Comparison of ENCODE assay signal across 19 cellular contexts in the genomic region with DNA sequence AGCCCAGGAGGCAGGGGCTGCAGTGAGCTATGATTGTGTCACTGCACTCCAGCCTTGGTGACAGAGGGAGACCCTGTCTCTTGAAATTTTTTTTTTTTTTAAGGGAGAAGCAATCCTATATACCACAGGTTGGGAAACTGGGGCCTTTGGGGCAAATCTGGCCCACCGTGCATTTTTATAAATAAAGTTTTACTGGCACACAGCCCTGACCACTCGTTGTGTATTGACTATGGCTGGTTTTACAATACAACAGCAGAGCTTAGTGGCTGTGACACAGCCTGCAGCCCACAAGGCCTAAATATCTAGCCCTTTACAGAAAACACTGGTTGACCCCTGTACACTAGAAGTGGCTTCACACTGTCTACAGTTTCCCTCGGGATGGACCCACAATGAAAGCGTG. TPM values are rescaled to one million over a fixed set of nuclear protein-coding genes. Genes with fewer than 3 reads are reported as not detected.
DNase-seq lines count a peak whose midpoint lies in the region; TF ChIP-seq lines count a peak whose summit lies in the region.
"Had no signal": no experiment of that assay in that cellular context is flagged by ENCODE, and none has a peak within 500 bp of the region (broad histone marks: within the 10 kb centered on the region; RNA-seq: fewer than 3 reads in every experiment).

No MANE protein-coding gene starts in this region.

- H3K79me2 ChIP-seq in H9 (ENCODE audit: insufficient read depth, low read length): no peaks in the 10 kb centered on the region
- H3K79me2 ChIP-seq in osteoblast (ENCODE audit: insufficient read depth, low read length): no peaks in the 10 kb centered on the region
- H3K79me2 ChIP-seq in SK-N-SH (ENCODE audit: insufficient read depth): no peaks in the 10 kb centered on the region

- no peak overlapping the region for H2BK12ac ChIP-seq in H9 (ENCODE audit: insufficient read length, low read depth, low read length)

- no peaks in the 10 kb centered on the region for H3F3A ChIP-seq in SK-N-SH (replicated peaks; ENCODE audit: insufficient read depth)

- no peak overlapping the region for H2BK5ac ChIP-seq in H9 (ENCODE audit: insufficient read length, low read length)

- H2AFZ ChIP-seq in H9 (ENCODE audit: low read length) (no peak overlapping the region), osteoblast (ENCODE audit: low read length) (no peak overlapping the region), SK-N-SH (ENCODE audit: low read depth) (no peak overlapping the region)

- H3K14ac ChIP-seq in H9 (ENCODE audit: insufficient read depth, low read length): no peak overlapping the region

- TF ChIP-seq CTCF in H9 (conservative IDR thresholded peaks at IDR 0.05): no peak
- no peak for TF ChIP-seq CTCF in osteoblast (IDR thresholded peaks at IDR 0.05; ENCODE audit: extremely low read depth, low read depth, low read length)
- no peak for TF ChIP-seq CTCF in Caco-2 (IDR thresholded peaks at IDR 0.05; ENCODE audit: insufficient read depth in 1 of 2, low read depth in 1 of 2, low read length in 1 of 2, severe bottlenecking in 1 of 2, unreplicated experiment in 1 of 2)
- TF ChIP-seq CTCF in SK-N-SH (IDR thresholded peaks at IDR 0.05): no peak

- no peaks in the 10 kb centered on the region for H3K36me3 ChIP-seq in osteoblast (ENCODE audit: insufficient read depth, low read length)
- H3K36me3 ChIP-seq in Caco-2 (ENCODE audit: control insufficient read depth, insufficient read depth, low read length): no peaks in the 10 kb centered on the region
- H3K36me3 ChIP-seq in SK-N-SH (replicated peaks in 1 of 2; ENCODE audit: control insufficient read depth in 1 of 2, insufficient read depth in 2 of 2, low read length in 1 of 2): no peaks in the 10 kb centered on the region

- no CpG with 5 or more reads among the region's 4 CpGs for WGBS in H9 (ENCODE audit: extremely low coverage, insufficient read length, low lambda C conversion rate)
- 93% methylated on average over 4 of the region's 4 CpGs for WGBS in SK-N-SH (ENCODE audit: low lambda C conversion rate)

- H3K36me3 Mint-ChIP-seq in activated CD4-positive, alpha-beta T cell treated with anti-CD3 and anti-CD28 coated beads, Interleukin-2, amount 10 ng/mL, durations not matched to agents 7 days and 5 days (ENCODE audit: low read depth): peaks cover 49% of the 10 kb centered on the region
- H3K36me3 Mint-ChIP-seq in H9 (ENCODE audit: insufficient read depth in 1 of 3, low read depth in 3 of 3): peaks cover 9 to 40% (median 37%) of the 10 kb centered on the region in 3 experiments; a peak in 6 of 7 replicates
- H3K36me3 Mint-ChIP-seq in activated naive CD8-positive, alpha-beta T cell treated with anti-CD3 and anti-CD28 coated beads for 36 hours: peaks cover 36% of the 10 kb centered on the region
- H3K36me3 Mint-ChIP-seq in Caco-2 (ENCODE audit: insufficient read depth, unreplicated experiment): peaks cover 8% of the 10 kb centered on the region

- no peak overlapping the region for H2BK15ac ChIP-seq in H9 (ENCODE audit: low read depth, low read length)

- no peak overlapping the region for H2BK120ac ChIP-seq in H9 (ENCODE audit: low read depth, low read length, poor library complexity, severe bottlenecking)

- no peak overlapping the region for H3K9ac ChIP-seq in H9 (ENCODE audit: extremely low read depth, insufficient read length, low read length)
- no peak overlapping the region for H3K9ac ChIP-seq in SK-N-SH

- no peak overlapping the region for H3K56ac ChIP-seq in H9 (ENCODE audit: insufficient read length, low read depth, low read length)

- no peak for TF ChIP-seq RAD21 in SK-N-SH (IDR thresholded peaks at IDR 0.05; ENCODE audit: low read length)

- H3K27me3 Mint-ChIP-seq in activated CD4-positive, alpha-beta T cell treated with anti-CD3 and anti-CD28 coated beads, Interleukin-2, amount 10 ng/mL, durations not matched to agents 7 days and 5 days: no peaks in the 10 kb centered on the region
- H3K27me3 Mint-ChIP-seq in H9 (ENCODE audit: low read depth) (no peaks in the 10 kb centered on the region), Caco-2 (ENCODE audit: insufficient read depth, unreplicated experiment) (no peaks in the 10 kb centered on the region)
- H3K27me3 Mint-ChIP-seq in activated naive CD8-positive, alpha-beta T cell treated with anti-CD3 and anti-CD28 coated beads for 36 hours: no peaks in the 10 kb centered on the region
- H3K27me3 Mint-ChIP-seq: dendritic cell treated with granulocyte-macrophage colony-stimulating factor and Interleukin-4, amounts not matched to agents 40 ng/mL and 50 ng/mL, for 4 days; IgD-negative memory B cell had no signal

- H4K5ac ChIP-seq in H9 (ENCODE audit: insufficient read length, low read depth, low read length): no peak overlapping the region

- peaks cover 87% of the 10 kb centered on the region for H3K4me1 Mint-ChIP-seq in activated CD4-positive, alpha-beta T cell treated with anti-CD3 and anti-CD28 coated beads, Interleukin-2, amount 10 ng/mL, durations not matched to agents 7 days and 5 days
- H3K4me1 Mint-ChIP-seq in H9: peaks cover 3 to 5% of the 10 kb centered on the region in 2 experiments; a peak in 2 of 4 replicates
- peaks cover 24% of the 10 kb centered on the region for H3K4me1 Mint-ChIP-seq in activated naive CD8-positive, alpha-beta T cell treated with anti-CD3 and anti-CD28 coated beads for 36 hours
- H3K4me1 Mint-ChIP-seq in Caco-2 (ENCODE audit: low read depth, unreplicated experiment): no peaks in the 10 kb centered on the region

- POLR2A ChIA-PET in activated CD4-positive, alpha-beta T cell treated with anti-CD3 and anti-CD28 coated beads, Interleukin-2, amount 10 ng/mL, durations not matched to agents 7 days and 5 days (lab: Charles Lee): interaction anchor here (0.6 kb wide), 1 partner anchor 12 kb away, joined by 5 read pairs; no protein-coding TSS in a partner anchor
- POLR2A ChIA-PET in Caco-2 (lab: Charles Lee): no interaction called here
- POLR2A ChIA-PET in SK-N-SH (lab: Yijun Ruan, JAX): no interaction called here

- H3K4ac ChIP-seq in H9 (ENCODE audit: low read depth, low read length): no peak overlapping the region

- H3K4me2 ChIP-seq in H9 (ENCODE audit: insufficient read depth, insufficient read length, low read length): no peak overlapping the region
- no peak overlapping the region for H3K4me2 ChIP-seq in osteoblast (ENCODE audit: insufficient read depth, low read length)
- H3K4me2 ChIP-seq in SK-N-SH: no peak overlapping the region

- CTCF ChIA-PET in activated CD4-positive, alpha-beta T cell treated with anti-CD3 and anti-CD28 coated beads, Interleukin-2, amount 10 ng/mL, durations not matched to agents 7 days and 5 days (lab: Charles Lee): interaction anchor here (0.7 to 1.3 kb wide), 3 partner anchors 173 to 383 kb away, joined by 3 to 5 read pairs (median 3); no protein-coding TSS in a partner anchor
- CTCF ChIA-PET in Caco-2 (lab: Charles Lee): no interaction called here
- CTCF ChIA-PET in SK-N-SH (lab: Yijun Ruan, JAX): interaction anchor here (1.1 to 7.1 kb wide), 2 partner anchors 11 to 173 kb away, joined by 4 to 52 read pairs; no protein-coding TSS in a partner anchor

- no peaks in the 10 kb centered on the region for H3K9me2 ChIP-seq in SK-N-SH

- no peak overlapping the region for H4K8ac ChIP-seq in H9 (replicated peaks; ENCODE audit: insufficient read length, low read depth, low read length)

- no peaks in the 10 kb centered on the region for H3K9me3 ChIP-seq in H9 (ENCODE audit: control insufficient read depth, low read depth, low read length)
- no peaks in the 10 kb centered on the region for H3K9me3 ChIP-seq in osteoblast (ENCODE audit: low read depth, low read length)
- no peaks in the 10 kb centered on the region for H3K9me3 ChIP-seq in Caco-2
- no peaks in the 10 kb centered on the region for H3K9me3 ChIP-seq in SK-N-SH

- H2AK5ac ChIP-seq in H9 (ENCODE audit: insufficient read length, low read length): no peak overlapping the region

- H3K27me3 ChIP-seq in H9 (ENCODE audit: insufficient read depth, low read length): no peaks in the 10 kb centered on the region
- no peaks in the 10 kb centered on the region for H3K27me3 ChIP-seq in osteoblast (ENCODE audit: insufficient read depth, low read length)
- H3K27me3 ChIP-seq in Caco-2 (replicated peaks; ENCODE audit: control insufficient read depth, insufficient read depth, low read length): no peaks in the 10 kb centered on the region
- H3K27me3 ChIP-seq in SK-N-SH (ENCODE audit: insufficient read depth): no peaks in the 10 kb centered on the region

- BruUV-seq in Caco-2 (replicated peaks; lab: Mats Ljungman, UMichigan): no TSS peak

- no peak for DNase-seq in activated CD4-positive, alpha-beta T cell treated with anti-CD3 and anti-CD28 coated beads, Interleukin-2, amount 10 ng/mL, durations not matched to agents 7 days and 5 days
- no peak for DNase-seq in activated CD4-positive, alpha-beta T cell treated with anti-CD3 and anti-CD28 coated beads, Interleukin-2, amount 50 U/mL, for 48 hours
- DNase-seq in H9 (no peak), osteoblast (ENCODE audit: insufficient read length, low spot score, missing footprints) (peak; percentile 32), Caco-2 (no peak), epidermal melanocyte (ENCODE audit: insufficient read length, low spot score) (no peak), SK-N-SH (no peak)
- DNase-seq in activated naive CD8-positive, alpha-beta T cell treated with anti-CD3 and anti-CD28 coated beads for 36 hours: no peak
- DNase-seq: DMS79 treated with DMSO at 0.1 percent for 48 hours; hypothalamus; kidney; NCI-H146; NCI-H2171 treated with DMSO at 0.1 percent for 48 hours; stimulated activated CD4-positive, alpha-beta T cell treated with anti-CD3 and anti-CD28 coated beads, Interleukin-1b, Interleukin-23, amount 100 ng/mL, for 48 hours; SW 1271; WERI-Rb-1 had no signal

- no peak overlapping the region for H3K27ac ChIP-seq in H9 (ENCODE audit: insufficient read length, low read depth, low read length)
- no peak overlapping the region for H3K27ac ChIP-seq in osteoblast (ENCODE audit: low read depth, low read length)
- peak overlapping the region in 1 of 2 experiments; percentile 74; a peak in 2 of 4 replicates for H3K27ac ChIP-seq in SK-N-SH (ENCODE audit: low read depth in 2 of 2, low read length in 1 of 2)
- H3K27ac ChIP-seq: WERI-Rb-1 had no signal

- intact Hi-C loops in Caco-2 (cut with micrococcal nuclease; ENCODE audit: unreplicated experiment): no loop called here

- no peak overlapping the region for H3K18ac ChIP-seq in H9 (ENCODE audit: insufficient read length, low read depth, low read length)

- TF ChIP-seq EP300 in SK-N-SH (IDR thresholded peaks at IDR 0.05; ENCODE audit: borderline replicate concordance in 1 of 2, low read depth in 1 of 2, low read length in 1 of 2): no peak

- H4K91ac ChIP-seq in H9 (ENCODE audit: insufficient read length, low read depth, low read length): no peak overlapping the region

- H4K20me1 ChIP-seq in H9 (ENCODE audit: control insufficient read depth, insufficient read depth, insufficient read length): no peaks in the 10 kb centered on the region
- no peaks in the 10 kb centered on the region for H4K20me1 ChIP-seq in osteoblast (ENCODE audit: insufficient read depth, low read length)
- no peaks in the 10 kb centered on the region for H4K20me1 ChIP-seq in SK-N-SH (ENCODE audit: insufficient read depth)

- H3T11ph ChIP-seq in H9 (ENCODE audit: low read length): no peak overlapping the region

- no peaks in the 10 kb centered on the region for H3K4me1 ChIP-seq in H9 (ENCODE audit: insufficient read depth, low read length)
- H3K4me1 ChIP-seq in osteoblast (ENCODE audit: insufficient read depth, low read length): no peaks in the 10 kb centered on the region
- H3K4me1 ChIP-seq in Caco-2: no peaks in the 10 kb centered on the region
- H3K4me1 ChIP-seq in SK-N-SH (ENCODE audit: control insufficient read depth in 1 of 2, insufficient read depth in 2 of 2, low read depth in 1 of 2, low read length in 1 of 2): peaks cover 0 to 16% of the 10 kb centered on the region in 2 experiments; a peak in 1 of 4 replicates

- H2BK20ac ChIP-seq in H9 (ENCODE audit: low read depth, low read length, poor library complexity, severe bottlenecking): no peak overlapping the region

- H3K4me3 Mint-ChIP-seq in activated CD4-positive, alpha-beta T cell treated with anti-CD3 and anti-CD28 coated beads, Interleukin-2, amount 10 ng/mL, durations not matched to agents 7 days and 5 days: no peak overlapping the region
- H3K4me3 Mint-ChIP-seq in H9 (no peak overlapping the region), Caco-2 (ENCODE audit: unreplicated experiment) (no peak overlapping the region)
- no peak overlapping the region for H3K4me3 Mint-ChIP-seq in activated naive CD8-positive, alpha-beta T cell treated with anti-CD3 and anti-CD28 coated beads for 36 hours
- H3K4me3 Mint-ChIP-seq: dendritic cell treated with granulocyte-macrophage colony-stimulating factor and Interleukin-4, amounts not matched to agents 40 ng/mL and 50 ng/mL, for 4 days had no signal

- H3K9me3 Mint-ChIP-seq in activated CD4-positive, alpha-beta T cell treated with anti-CD3 and anti-CD28 coated beads, Interleukin-2, amount 10 ng/mL, durations not matched to agents 7 days and 5 days: no peaks in the 10 kb centered on the region
- H3K9me3 Mint-ChIP-seq in H9 (no peaks in the 10 kb centered on the region), Caco-2 (ENCODE audit: unreplicated experiment) (no peaks in the 10 kb centered on the region)
- H3K9me3 Mint-ChIP-seq in activated naive CD8-positive, alpha-beta T cell treated with anti-CD3 and anti-CD28 coated beads for 36 hours: no peaks in the 10 kb centered on the region
- H3K9me3 Mint-ChIP-seq: dendritic cell treated with granulocyte-macrophage colony-stimulating factor and Interleukin-4, amounts not matched to agents 40 ng/mL and 50 ng/mL, for 4 days; IgD-negative memory B cell had no signal

- no peak overlapping the region for H3K23ac ChIP-seq in H9 (ENCODE audit: insufficient read length, low read depth, low read length)

- no peaks in the 10 kb centered on the region for H3K23me2 ChIP-seq in H9 (ENCODE audit: insufficient read length, low read depth, low read length, poor library complexity, severe bottlenecking)

- H3K27ac Mint-ChIP-seq in activated CD4-positive, alpha-beta T cell treated with anti-CD3 and anti-CD28 coated beads, Interleukin-2, amount 10 ng/mL, durations not matched to agents 7 days and 5 days: peak overlapping the region; percentile 67
- H3K27ac Mint-ChIP-seq in H9 (peak overlapping the region; percentile 3 to 71 (median 60); a peak in 3 of 7 replicates), Caco-2 (ENCODE audit: unreplicated experiment) (no peak overlapping the region)
- peak overlapping the region; percentile 59 for H3K27ac Mint-ChIP-seq in activated naive CD8-positive, alpha-beta T cell treated with anti-CD3 and anti-CD28 coated beads for 36 hours

- H3K79me1 ChIP-seq in H9 (ENCODE audit: insufficient read depth, low read depth, low read length, poor library complexity, severe bottlenecking): no peaks in the 10 kb centered on the region

- H3K4me3 ChIP-seq in osteoblast (ENCODE audit: insufficient read depth, low read length): no peak overlapping the region
- H3K4me3 ChIP-seq in Caco-2 (ENCODE audit: low read depth, low read length): no peak overlapping the region
- H3K4me3 ChIP-seq in SK-N-SH (ENCODE audit: low read depth in 2 of 2, low read length in 1 of 2): no peak overlapping the region
- H3K4me3 ChIP-seq: lung had no signal

RNA-seq across cellular contexts. Expression of a gene that starts 58.0 kb away (rescaled TPM):
- 10 to 100 TPM; 43.4 to 46.0 TPM for total RNA-seq in activated CD4-positive, alpha-beta T cell treated with anti-CD3 and anti-CD28 coated beads, Interleukin-2, amount 10 ng/mL, durations not matched to agents 7 days and 5 days
- total RNA-seq in H9 (2021) (58.2 and 62.7 TPM in 2 replicates), osteoblast (30.6 and 30.8 TPM in 2 replicates), Caco-2 (2022) (21.0 and 23.2 TPM in 2 replicates)
- total RNA-seq in activated naive CD8-positive, alpha-beta T cell treated with anti-CD3 and anti-CD28 coated beads for 36 hours: 10 to 100 TPM; 27.3 to 34.7 TPM
- polyA plus RNA-seq in SK-N-SH (2012; rRNA removed): 21.2 and 28.4 TPM in 2 replicates
- 20.7 and 21.4 TPM in 2 replicates for polyA plus RNA-seq in SK-N-SH (2012; cell fraction: cytosol; rRNA removed)
- 54.8 and 77.7 TPM in 2 replicates for polyA plus RNA-seq in SK-N-SH (2012; cell fraction: nucleus; rRNA removed)
